24 cellular contexts compared by ENCODE assay signal in genomic region chr12:132160671-132161045, GRCh38.
"Had no signal": no experiment of that assay in that cellular context is flagged by ENCODE, and none has a peak within 500 bp of the region (broad histone marks: within the 10 kb centered on the region; RNA-seq: fewer than 3 reads in every experiment).

No MANE protein-coding gene starts in this region.

- H3K27ac ChIP-seq: coronary artery, esophagus squamous epithelium, heart right ventricle, lower lobe of right lung, neural progenitor cell, prostate gland, skin epidermis, thoracic aorta, tibial nerve, upper lobe of left lung, uterus had no signal

- H3K4me1 Mint-ChIP-seq: nephron, neural progenitor cell had no signal

- H3K27me3 Mint-ChIP-seq: effector memory CD8-positive, alpha-beta T cell; stimulated activated naive CD8-positive, alpha-beta T cell treated with anti-CD3 and anti-CD28 coated beads, Interleukin-15, Interleukin-2, amounts not matched to agents 100 ng/mL and 50 ng/mL, for 24 hours had no signal

- H3K9me3 ChIP-seq: esophagus squamous epithelium, heart right ventricle, lower lobe of right lung, prostate gland, thoracic aorta, tibial nerve, upper lobe of left lung, uterus had no signal

- H3K9ac ChIP-seq: neural progenitor cell had no signal

- H3K27ac Mint-ChIP-seq: effector memory CD8-positive, alpha-beta T cell; nephron; neural progenitor cell; stimulated activated naive B cell treated with anti-CD40 and anti-IgM and Interleukin-4, amounts not matched to agents 10 μg/mL and 1 μg/mL and 100 μg/mL, for 72 hours; stimulated activated naive CD8-positive, alpha-beta T cell treated with anti-CD3 and anti-CD28 coated beads, Interleukin-15, Interleukin-2, amounts not matched to agents 100 ng/mL and 50 ng/mL, for 24 hours had no signal

- H3K4me2 ChIP-seq: neural progenitor cell had no signal

- FAIRE-seq: endometrium, islet of Langerhans had no signal

- H3K9me3 Mint-ChIP-seq: nephron; stimulated activated naive B cell treated with anti-CD40 and anti-IgM and Interleukin-4, amounts not matched to agents 10 μg/mL and 1 μg/mL and 100 μg/mL, for 72 hours; stimulated activated naive CD8-positive, alpha-beta T cell treated with anti-CD3 and anti-CD28 coated beads, Interleukin-15, Interleukin-2, amounts not matched to agents 100 ng/mL and 50 ng/mL, for 24 hours had no signal

- H3K27me3 ChIP-seq: tibial nerve, upper lobe of left lung, uterus had no signal

- H3K36me3 ChIP-seq: lower lobe of right lung, neural progenitor cell, prostate gland, thoracic aorta, uterus had no signal

- ATAC-seq: effector memory CD8-positive, alpha-beta T cell; left ventricle myocardium superior; lower lobe of right lung; stimulated activated naive B cell treated with anti-CD40 and anti-IgM and Interleukin-4, amounts not matched to agents 10 μg/mL and 1 μg/mL and 100 μg/mL, for 72 hours had no signal

- H3K4me3 Mint-ChIP-seq: effector memory CD8-positive, alpha-beta T cell; nephron; neural progenitor cell; stimulated activated naive B cell treated with anti-CD40 and anti-IgM and Interleukin-4, amounts not matched to agents 10 μg/mL and 1 μg/mL and 100 μg/mL, for 72 hours; stimulated activated naive CD8-positive, alpha-beta T cell treated with anti-CD3 and anti-CD28 coated beads, Interleukin-15, Interleukin-2, amounts not matched to agents 100 ng/mL and 50 ng/mL, for 24 hours had no signal

- DNase-seq: effector memory CD8-positive, alpha-beta T cell; esophagus squamous epithelium; foreskin melanocyte; hippocampal formation; kidney glomerular epithelial cell; lower lobe of right lung; nucleus accumbens; stimulated activated CD4-positive, alpha-beta T cell treated with anti-CD3 and anti-CD28 coated beads, Interleukin-15, amount 100 ng/mL, for 24 hours; stimulated activated CD4-positive, alpha-beta T cell treated with anti-CD3 and anti-CD28 coated beads, Interleukin-2, amount 100 ng/mL, for 48 hours; stimulated activated naive B cell treated with anti-CD40 and anti-IgM and Interleukin-4, amounts not matched to agents 10 μg/mL and 1 μg/mL and 100 μg/mL, for 72 hours; uterus had no signal

- H3K4me3 ChIP-seq: coronary artery, esophagus squamous epithelium, heart right ventricle, lower lobe of right lung, neural progenitor cell, prostate gland, skin epidermis, thoracic aorta, tibial nerve, upper lobe of left lung, uterus had no signal

- H3K36me3 Mint-ChIP-seq: neural progenitor cell had no signal

- H2AFZ ChIP-seq: neural progenitor cell had no signal

- H3K4me1 ChIP-seq: neural progenitor cell, prostate gland, uterus had no signal
